In genomic region chr6:138266095-138266494, GRCh38 we compare ENCODE assay signal across 39 cellular contexts. TPM values are rescaled to one million over a fixed set of nuclear protein-coding genes. Genes with fewer than 3 reads are reported as not detected.
"Had no signal": no experiment of that assay in that cellular context is flagged by ENCODE, and none has a peak within 500 bp of the region (broad histone marks: within the 10 kb centered on the region; RNA-seq: fewer than 3 reads in every experiment).

No MANE protein-coding gene starts in this region.

- H3K9me3 ChIP-seq: adrenal gland, ascending aorta, body of pancreas, breast epithelium had no signal

- H3K27ac ChIP-seq: adrenal gland, ascending aorta, body of pancreas, brain microvascular endothelial cell, breast epithelium, cardiac muscle cell had no signal

- H3K4me1 ChIP-seq: adrenal gland, ascending aorta, breast epithelium had no signal

- H3K27me3 ChIP-seq: ascending aorta, body of pancreas, brain microvascular endothelial cell, breast epithelium had no signal

- H3K4me3 ChIP-seq: adrenal gland, ascending aorta, body of pancreas, breast epithelium, cardiac muscle cell had no signal

- H3K36me3 ChIP-seq: adrenal gland, ascending aorta, brain microvascular endothelial cell, breast epithelium, cardiac muscle cell had no signal

- DNase-seq: activated effector memory CD4-positive, alpha-beta T cell treated with anti-CD3 and anti-CD28 coated beads, Interleukin-2, amount 50 U/mL, for 16 hours; activated effector memory CD4-positive, alpha-beta T cell treated with Interleukin-2 at 50 U/mL for 16 hours; activated gamma-delta T cell; activated gamma-delta T cell treated with Interleukin-2 at 50 U/mL for 16 hours; activated naive CD4-positive, alpha-beta T cell; activated naive CD4-positive, alpha-beta T cell treated with anti-CD3 and anti-CD28 coated beads for 36 hours; activated naive CD4-positive, alpha-beta T cell treated with anti-CD3 and anti-CD28 coated beads, Interleukin-2, amount 10 ng/mL, durations not matched to agents 7 days and 5 days; activated naive CD4-positive, alpha-beta T cell treated with anti-CD3 and anti-CD28 coated beads, Interleukin-2, amount 50 U/mL, for 16 hours; activated naive CD4-positive, alpha-beta T cell treated with Interleukin-2 at 50 U/mL for 16 hours; activated naive CD8-positive, alpha-beta T cell treated with anti-CD3 and anti-CD28 coated beads for 36 hours; activated naive CD8-positive, alpha-beta T cell treated with anti-CD3 and anti-CD28 coated beads, Interleukin-2, amount 10 ng/mL, durations not matched to agents 7 days and 5 days; activated naive CD8-positive, alpha-beta T cell treated with anti-CD3 and anti-CD28 coated beads, Interleukin-2, amount 50 U/mL, for 24 hours; activated T-cell treated with anti-CD3 and anti-CD28 coated beads, Interleukin-2, amount 50 U/mL, for 4 hours; activated T-cell treated with anti-CD3 and anti-CD28 coated beads, Interleukin-2, amount 50 U/mL, for 48 hours; activated T-cell treated with anti-CD3 and anti-CD28 coated beads, Interleukin-2, amount 50 U/mL, for 72 hours; adrenal gland; amniotic stem cell; amygdala; anterior cingulate cortex; aorta; body of pancreas; brain microvascular endothelial cell; caudate nucleus; central memory CD4-positive, alpha-beta T cell; cerebellar nuclear complex had no signal

- FAIRE-seq: astrocyte, bronchial epithelial cell, colon had no signal

- ATAC-seq: activated naive CD4-positive, alpha-beta T cell treated with anti-CD3 and anti-CD28 coated beads, Interleukin-2, amount 50 U/mL, for 72 hours; activated naive CD8-positive, alpha-beta T cell treated with anti-CD3 and anti-CD28 coated beads, Interleukin-2, amount 50 U/mL, for 24 hours; activated T-cell treated with anti-CD3 and anti-CD28 coated beads, Interleukin-2, amount 50 U/mL, for 4 hours; activated T-cell treated with anti-CD3 and anti-CD28 coated beads, Interleukin-2, amount 50 U/mL, for 72 hours; activated T-helper 17 cell treated with anti-CD3 and anti-CD28 coated beads, Interleukin-2, amount 50 U/mL, for 72 hours; body of pancreas had no signal

RNA-seq across cellular contexts. Expression of gene PBOV1, which starts 47.8 kb away (rescaled TPM):
- total RNA-seq: activated naive CD4-positive, alpha-beta T cell treated with anti-CD3 and anti-CD28 coated beads for 36 hours; activated naive CD4-positive, alpha-beta T cell treated with anti-CD3 and anti-CD28 coated beads, Interleukin-2, amount 50 U/mL, for 72 hours; activated naive CD8-positive, alpha-beta T cell treated with anti-CD3 and anti-CD28 coated beads for 36 hours; activated naive CD8-positive, alpha-beta T cell treated with anti-CD3 and anti-CD28 coated beads, Interleukin-2, amount 10 ng/mL, durations not matched to agents 7 days and 5 days; activated T-cell treated with anti-CD3 and anti-CD28 coated beads, Interleukin-2, amount 50 U/mL, for 4 hours; activated T-cell treated with anti-CD3 and anti-CD28 coated beads, Interleukin-2, amount 50 U/mL, for 72 hours; activated T-helper 1 cell treated with anti-CD3 and anti-CD28 coated beads, Interleukin-12 subunit alpha, Interleukin-12 subunit beta, Interleukin-2, Interleukin-4 antibody, amounts not matched to agents 30 ng/mL and 10 ng/mL and 1 ng/mL, durations not matched to agents 14 hours and 24 hours and 36 hours; activated T-helper 17 cell treated with anti-CD3 and anti-CD28 coated beads, Interleukin-2, amount 50 U/mL, for 72 hours; activated T-helper 2 cell treated with anti-CD3 and anti-CD28 coated beads, Interferon-gamma antibody, Interleukin-2, Interleukin-4, amounts not matched to agents 10 μg/mL and 5 μg/mL and 100 μg/mL, durations not matched to agents 14 hours and 24 hours and 36 hours; adrenal gland; aorta; ascending aorta; astrocyte; body of pancreas; breast epithelium; bronchial epithelial cell; cardiac muscle cell; cardiac septum; cerebellum; chondrocyte had no signal
- polyA plus RNA-seq: adipose tissue, adrenal gland, aorta, cardiac muscle cell had no signal
